In genomic region chr11:36449566-36450390, GRCh38 we compare ENCODE assay signal across 8 cellular contexts.
A peak's percentile ranks its signal among the peaks of the same experiment; 100 is the strongest.
DNase-seq lines count a peak whose midpoint lies in the region; ATAC-seq, FAIRE-seq and TF ChIP-seq lines count a peak whose summit lies in the region.

No MANE protein-coding gene starts in this region.

- H3K27me3 Mint-ChIP-seq in CD8-positive, alpha-beta T cell (ENCODE audit: low read depth), result no peaks in the 10 kb centered on the region

- intact Hi-C loops in CD8-positive, alpha-beta T cell (cut with DNase I, micrococcal nuclease), result no loop called here
- intact Hi-C loops in left colon (cut with DNase I, micrococcal nuclease), result no loop called here

- no peak for TF ChIP-seq POLR2A in H54 (IDR thresholded peaks at IDR 0.05; ENCODE audit: low read depth, low read length)

- no peak overlapping the region for H3K27ac ChIP-seq in CD8-positive, alpha-beta T cell (ENCODE audit: low read depth, low read length)

- H3K36me3 Mint-ChIP-seq in CD8-positive, alpha-beta T cell, result peaks cover 16% of the 10 kb centered on the region

- peaks cover 42% of the 10 kb centered on the region for H3K4me1 Mint-ChIP-seq in CD8-positive, alpha-beta T cell (ENCODE audit: low read depth)

- no peak for ATAC-seq in CD8-positive, alpha-beta T cell
- ATAC-seq in GM21367 (IDR thresholded peaks at IDR 0.05; ENCODE audit: unreplicated experiment) (peak; percentile 86), left colon (peak; percentile 41)

- no peaks in the 10 kb centered on the region for H3K9me3 Mint-ChIP-seq in CD8-positive, alpha-beta T cell

- H3K4me1 ChIP-seq in CD8-positive, alpha-beta T cell (ENCODE audit: insufficient read depth, low read length), result peaks cover 38% of the 10 kb centered on the region

- H3K27me3 ChIP-seq in CD8-positive, alpha-beta T cell (ENCODE audit: insufficient read depth, low read length), result no peaks in the 10 kb centered on the region

- no peaks in the 10 kb centered on the region for H3K9me3 ChIP-seq in CD8-positive, alpha-beta T cell (ENCODE audit: low read length)

- H3K4me3 ChIP-seq in CD8-positive, alpha-beta T cell (ENCODE audit: low read depth, low read length), result peak overlapping the region; percentile 22

- POLR2A ChIA-PET in CD8-positive, alpha-beta T cell (lab: Charles Lee), result no interaction called here

- no peaks in the 10 kb centered on the region for H3K36me3 ChIP-seq in CD8-positive, alpha-beta T cell (ENCODE audit: insufficient read depth, low read length)

- FAIRE-seq in H54 (lab: Jason Lieb, UNC), result no peak

- CTCF ChIA-PET in CD8-positive, alpha-beta T cell (lab: Charles Lee), result interaction anchor here (1.5 kb wide), 1 partner anchor 43 kb away, joined by 5 read pairs; no protein-coding TSS in a partner anchor

- H3K27ac Mint-ChIP-seq in CD8-positive, alpha-beta T cell, result peak overlapping the region; percentile 28

- TF ChIP-seq CTCF in CD8-positive, alpha-beta T cell (IDR thresholded peaks at IDR 0.05), result no peak

- H3K4me3 Mint-ChIP-seq in CD8-positive, alpha-beta T cell, result peak overlapping the region; percentile 61

- peak in 1 of 7 experiments; percentile 44 for DNase-seq in CD8-positive, alpha-beta T cell
- DNase-seq in OCI-M1 (lab: John Stamatoyannopoulos, UW) (peak; percentile 63), left colon (no peak), HK-2 (ENCODE audit: unreplicated experiment) (no peak), UCSD-AML1 (lab: John Stamatoyannopoulos, UW; ENCODE audit: unreplicated experiment) (no peak), H54 (ENCODE audit: insufficient read length, low spot score) (no peak)
- DNase-seq in stimulated activated naive CD4-positive, alpha-beta T cell treated with Interleukin-2 at 50 U/mL for 16 hours (lab: John Stamatoyannopoulos, UW), result no peak
